Comparison of ENCODE assay signal across 9 cellular contexts in the genomic region with DNA sequence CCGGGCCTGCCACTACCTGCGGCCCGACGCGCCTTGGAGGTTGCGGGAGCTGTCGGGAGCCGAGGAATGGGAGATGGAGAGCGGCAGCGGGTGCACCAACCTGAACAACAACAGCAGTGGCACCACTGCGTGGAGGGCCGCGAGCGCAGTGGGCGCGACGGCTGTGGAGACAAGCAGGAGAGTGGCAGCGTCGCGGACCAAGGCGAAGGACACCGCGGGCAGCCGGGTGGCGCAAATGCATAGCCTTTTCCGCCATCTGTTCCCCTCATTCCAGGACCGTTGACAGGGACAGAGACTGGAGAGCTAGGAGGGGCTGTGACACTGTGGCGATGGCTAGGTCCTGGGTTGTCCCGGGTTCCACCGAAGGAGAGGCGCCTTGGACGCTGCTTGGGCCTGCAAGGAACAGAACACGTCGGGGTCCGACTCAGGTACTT. TPM values are rescaled to one million over a fixed set of nuclear protein-coding genes. Genes with fewer than 3 reads are reported as not detected.
DNase-seq lines count a peak whose midpoint lies in the region; ATAC-seq and TF ChIP-seq lines count a peak whose summit lies in the region.
"Had no signal": no experiment of that assay in that cellular context is flagged by ENCODE, and none has a peak within 500 bp of the region (broad histone marks: within the 10 kb centered on the region; RNA-seq: fewer than 3 reads in every experiment).

No MANE protein-coding gene starts in this region.

- DNase-seq in cardiac septum (ENCODE audit: low spot score) (peak; percentile 71), right atrium auricular region (ENCODE audit: low spot score) (no peak), transverse colon (no peak), NCI-H1694 treated with DMSO at 0.1 percent for 48 hours (lab: John Stamatoyannopoulos, UW) (no peak), 8988T (no peak)
- DNase-seq in activated T-helper 1 cell treated with anti-CD3 and anti-CD28 coated beads, Interleukin-12 subunit alpha, Interleukin-12 subunit beta, Interleukin-2, Interleukin-4 antibody, amounts not matched to agents 30 ng/mL and 10 ng/mL and 1 ng/mL, durations not matched to agents 14 hours and 24 hours and 36 hours (ENCODE audit: low spot score), result no peak

- H3K27ac ChIP-seq in right atrium auricular region (no peak overlapping the region), transverse colon (peak overlapping the region; percentile 80 to 91 (median 87))
- H3K27ac ChIP-seq: cardiac muscle cell had no signal

- peak overlapping the region in 1 of 2 donors; percentile 51 for H3K4me3 ChIP-seq in right atrium auricular region
- H3K4me3 ChIP-seq in mononuclear cell (ENCODE audit: low read length), result peak overlapping the region; percentile 49
- H3K4me3 ChIP-seq in transverse colon, result peak overlapping the region in 3 of 4 donors; percentile 45 to 66 (median 47)

- H3K4me1 Mint-ChIP-seq in activated T-helper 1 cell treated with anti-CD3 and anti-CD28 coated beads, Interleukin-12 subunit alpha, Interleukin-12 subunit beta, Interleukin-2, Interleukin-4 antibody, amounts not matched to agents 30 ng/mL and 10 ng/mL and 1 ng/mL, durations not matched to agents 14 hours and 24 hours and 36 hours (ENCODE audit: low read depth), result peaks cover 41% of the 10 kb centered on the region

- H3K27me3 ChIP-seq in right atrium auricular region (peaks cover 0 to 4% of the 10 kb centered on the region in 2 donors), mononuclear cell (ENCODE audit: insufficient read depth, low read length) (no peaks in the 10 kb centered on the region), transverse colon (no peaks in the 10 kb centered on the region)

- no peak for ATAC-seq in activated CD4-positive, CD25-positive, alpha-beta regulatory T cell treated with anti-CD3 and anti-CD28 coated beads, Interleukin-2, amount 50 U/mL, for 24 hours

- H3K4me3 Mint-ChIP-seq in activated T-helper 1 cell treated with anti-CD3 and anti-CD28 coated beads, Interleukin-12 subunit alpha, Interleukin-12 subunit beta, Interleukin-2, Interleukin-4 antibody, amounts not matched to agents 30 ng/mL and 10 ng/mL and 1 ng/mL, durations not matched to agents 14 hours and 24 hours and 36 hours, result peak overlapping the region; percentile 15

- intact Hi-C loops in cardiac septum (cut with DNase I) (no loop called here), transverse colon (cut with DNase I; ENCODE audit: low total_unique reads) (no loop called here)
- intact Hi-C loops in activated T-helper 1 cell treated with anti-CD3 and anti-CD28 coated beads, Interleukin-12 subunit alpha, Interleukin-12 subunit beta, Interleukin-2, Interleukin-4 antibody, amounts not matched to agents 30 ng/mL and 10 ng/mL and 1 ng/mL, durations not matched to agents 14 hours and 24 hours and 36 hours (cut with micrococcal nuclease), result no loop called here

- no peaks in the 10 kb centered on the region for H3K9me3 Mint-ChIP-seq in activated T-helper 1 cell treated with anti-CD3 and anti-CD28 coated beads, Interleukin-12 subunit alpha, Interleukin-12 subunit beta, Interleukin-2, Interleukin-4 antibody, amounts not matched to agents 30 ng/mL and 10 ng/mL and 1 ng/mL, durations not matched to agents 14 hours and 24 hours and 36 hours

- TF ChIP-seq CTCF in right atrium auricular region (IDR thresholded peaks at IDR 0.05) (no peak), transverse colon (IDR thresholded peaks at IDR 0.05) (no peak)

- H3K36me3 ChIP-seq in right atrium auricular region, result no peaks in the 10 kb centered on the region
- H3K36me3 ChIP-seq in transverse colon, result no peaks in the 10 kb centered on the region
- H3K36me3 ChIP-seq: cardiac muscle cell had no signal

- in situ Hi-C loops in transverse colon (cut with MboI; ENCODE audit: low pct_ligation_motif_present in 1 of 4, low pct_unique_long_range_greater_than_20kb in 1 of 4, low sequenced_read_pairs in 3 of 4), result no loop called here

- TF ChIP-seq EP300 in transverse colon (IDR thresholded peaks at IDR 0.05; ENCODE audit: low read depth), result no peak

- no peak overlapping the region for H3K27ac Mint-ChIP-seq in activated T-helper 1 cell treated with anti-CD3 and anti-CD28 coated beads, Interleukin-12 subunit alpha, Interleukin-12 subunit beta, Interleukin-2, Interleukin-4 antibody, amounts not matched to agents 30 ng/mL and 10 ng/mL and 1 ng/mL, durations not matched to agents 14 hours and 24 hours and 36 hours

- H3K4me1 ChIP-seq in right atrium auricular region, result peaks cover 0 to 13% of the 10 kb centered on the region in 2 donors
- peaks cover 66% of the 10 kb centered on the region for H3K4me1 ChIP-seq in mononuclear cell (ENCODE audit: insufficient read depth, low read length)
- peaks cover 0 to 25% (median 5%) of the 10 kb centered on the region in 4 donors for H3K4me1 ChIP-seq in transverse colon

- TF ChIP-seq POLR2A in transverse colon (IDR thresholded peaks at IDR 0.05), result no peak

- WGBS in transverse colon (ENCODE audit: low coverage in 1 of 2), 2 donors, result 92% methylated on average over 34 of the region's 35 CpGs; no CpG with 5 or more reads in 1 of the 2 donors

- H3K36me3 Mint-ChIP-seq in activated T-helper 1 cell treated with anti-CD3 and anti-CD28 coated beads, Interleukin-12 subunit alpha, Interleukin-12 subunit beta, Interleukin-2, Interleukin-4 antibody, amounts not matched to agents 30 ng/mL and 10 ng/mL and 1 ng/mL, durations not matched to agents 14 hours and 24 hours and 36 hours (ENCODE audit: low read depth), result peaks cover 3% of the 10 kb centered on the region

- H3K9me3 ChIP-seq in right atrium auricular region (no peaks in the 10 kb centered on the region), mononuclear cell (ENCODE audit: low read depth, low read length) (no peaks in the 10 kb centered on the region), transverse colon (no peaks in the 10 kb centered on the region)

- H3K27me3 Mint-ChIP-seq in activated T-helper 1 cell treated with anti-CD3 and anti-CD28 coated beads, Interleukin-12 subunit alpha, Interleukin-12 subunit beta, Interleukin-2, Interleukin-4 antibody, amounts not matched to agents 30 ng/mL and 10 ng/mL and 1 ng/mL, durations not matched to agents 14 hours and 24 hours and 36 hours (ENCODE audit: insufficient read depth), result no peaks in the 10 kb centered on the region

RNA-seq across cellular contexts. Expression of a gene that starts 1.0 kb away (rescaled TPM):
- total RNA-seq in cardiac septum (not detected), right atrium auricular region (not detected), mononuclear cell (0.42 TPM), transverse colon (1 to 10 TPM in 1 of 4 donors, under 1 TPM in 1, not detected in 2; 0.64 to 1.5 TPM)
- total RNA-seq in activated T-helper 1 cell treated with anti-CD3 and anti-CD28 coated beads, Interleukin-12 subunit alpha, Interleukin-12 subunit beta, Interleukin-2, Interleukin-4 antibody, amounts not matched to agents 30 ng/mL and 10 ng/mL and 1 ng/mL, durations not matched to agents 14 hours and 24 hours and 36 hours, result 0.21 and 0.34 TPM in 2 replicates

RNA-seq across cellular contexts. Expression of a gene that starts 32.1 kb away (rescaled TPM):
- total RNA-seq in cardiac septum (733 TPM), right atrium auricular region (1,000 to 10,000 TPM; 1,432 to 3,550 TPM), mononuclear cell (6,218 TPM), transverse colon (1,000 to 10,000 TPM in 2 of 4 donors, 100 to 1,000 TPM in 2; 246 to 2,878 (median 1,753) TPM)
- total RNA-seq in activated T-helper 1 cell treated with anti-CD3 and anti-CD28 coated beads, Interleukin-12 subunit alpha, Interleukin-12 subunit beta, Interleukin-2, Interleukin-4 antibody, amounts not matched to agents 30 ng/mL and 10 ng/mL and 1 ng/mL, durations not matched to agents 14 hours and 24 hours and 36 hours, result 1,853 and 1,912 TPM in 2 replicates

Comparison
In these comparisons a context has a peak if more than half of its experiments do, and no peak if none do; other contexts are left out.
1. H3K27ac ChIP-seq: peak in transverse colon (4 of 4); none in right atrium auricular region (0 of 2).